8 cellular contexts compared by ENCODE assay signal in genomic region chr2:191677646-191678436, GRCh38. TPM values are rescaled to one million over a fixed set of nuclear protein-coding genes. Genes with fewer than 3 reads are reported as not detected.
DNase-seq lines count a peak whose midpoint lies in the region; ATAC-seq, FAIRE-seq and TF ChIP-seq lines count a peak whose summit lies in the region.

TSS of gene NABP1 (plus strand) at chr2:191678136. CDS start at chr2:191678615, 479 bp downstream.

- no TSS peak for BruUV-seq in endothelial cell of umbilical vein (replicated peaks; lab: Mats Ljungman, UMichigan)

- no peaks in the 10 kb centered on the region for H3K27me3 Mint-ChIP-seq in IgD-negative memory B cell

- H4K20me1 ChIP-seq in endothelial cell of umbilical vein (replicated peaks; ENCODE audit: control insufficient read depth, extremely low read depth, insufficient read depth, low read length): no peaks in the 10 kb centered on the region

- peaks cover 2% of the 10 kb centered on the region for H3K36me3 Mint-ChIP-seq in IgD-negative memory B cell

- H3K36me3 ChIP-seq in endothelial cell of umbilical vein (ENCODE audit: control insufficient read depth in 2 of 2, extremely low read depth in 1 of 2, insufficient read depth in 2 of 2, low read length in 2 of 2): peaks cover 0 to 9% of the 10 kb centered on the region in 2 experiments

- peak; percentile 60 for ATAC-seq in GM21529 (IDR thresholded peaks at IDR 0.05; ENCODE audit: unreplicated experiment)

- FAIRE-seq in endothelial cell of umbilical vein (lab: Jason Lieb, UNC): peak; percentile 92

- H3K27ac Mint-ChIP-seq in IgD-negative memory B cell: peak within 1 kb of the TSS; percentile 99

- CTCF ChIA-PET in endothelial cell of umbilical vein (lab: Charles Lee): interaction anchor here (0.7 to 2.7 kb wide), 4 partner anchors 11 to 111 kb away, joined by 3 to 19 read pairs (median 3); no protein-coding TSS in a partner anchor

- peaks cover 44% of the 10 kb centered on the region for H3K79me2 ChIP-seq in endothelial cell of umbilical vein (ENCODE audit: control insufficient read depth, insufficient read depth, low read length)

- TF ChIP-seq CTCF in endothelial cell of umbilical vein (IDR thresholded peaks at IDR 0.05; ENCODE audit: extremely low read depth in 1 of 2, insufficient read depth in 1 of 2, low read depth in 1 of 2, low read length in 2 of 2): no peak

- H3K4me3 Mint-ChIP-seq in IgD-negative memory B cell: peak within 1 kb of the TSS; percentile 94 to 100 (median 98)

- no peaks in the 10 kb centered on the region for H3K9me3 Mint-ChIP-seq in IgD-negative memory B cell

- POLR2A ChIA-PET in endothelial cell of umbilical vein (lab: Charles Lee): interaction anchor here (0.6 to 2.0 kb wide), 37 partner anchors 9 to 1624 kb away, joined by 3 to 25 read pairs (median 4); partner anchors contain the start of genes CAVIN2 and TMEFF2

- H2AFZ ChIP-seq in endothelial cell of umbilical vein (ENCODE audit: low read depth, low read length): peak within 1 kb of the TSS; percentile 37

- peak within 1 kb of the TSS; percentile 99 for H3K4me2 ChIP-seq in endothelial cell of umbilical vein (ENCODE audit: insufficient read depth, low read length)

- H3K9me3 ChIP-seq in endothelial cell of umbilical vein (replicated peaks; ENCODE audit: control insufficient read depth, insufficient read depth, low read length): no peaks in the 10 kb centered on the region

- H3K9me1 ChIP-seq in endothelial cell of umbilical vein (replicated peaks; ENCODE audit: control insufficient read depth, extremely low read depth, insufficient read depth, low read length): no peaks in the 10 kb centered on the region

- intact Hi-C loops in endothelial cell of umbilical vein (cut with micrococcal nuclease): loop anchor here (1.0 to 5.0 kb wide), 9 partner anchors 11 to 797 kb away; partner anchors contain the start of genes CAVIN2 and GLS

- H3K4me1 ChIP-seq in endothelial cell of umbilical vein (ENCODE audit: control insufficient read depth, extremely low read depth, insufficient read depth, low read length): peaks cover 48% of the 10 kb centered on the region

- DNase-seq in DMS114 treated with DMSO at 0.1 percent for 48 hours (lab: John Stamatoyannopoulos, UW; ENCODE audit: unreplicated experiment): peak; percentile 87
- peak; percentile 98 for DNase-seq in OCI-M1 (lab: John Stamatoyannopoulos, UW)
- peak; percentile 98 for DNase-seq in activated T-cell treated with anti-CD3 and anti-CD28 coated beads for 1 hour (ENCODE audit: low read depth)
- DNase-seq in endothelial cell of umbilical vein (ENCODE audit: low read depth, low spot score): peak; percentile 97
- peak; percentile 92 for DNase-seq in middle frontal gyrus (ENCODE audit: extremely low spot score, low spot score)
- DNase-seq in stimulated activated CD8-positive, alpha-beta memory T cell treated with anti-CD3 and anti-CD28 coated beads, Interleukin-2, amount 100 ng/mL, for 1 hour (ENCODE audit: low read depth in 2 of 2): peak; percentile 97 to 99

- dilution Hi-C loops in endothelial cell of umbilical vein (cut with MboI; ENCODE audit: extremely low pct_ligation_motif_present, low sequenced_read_pairs): no loop called here

- no peaks in the 10 kb centered on the region for H3K27me3 ChIP-seq in endothelial cell of umbilical vein (ENCODE audit: control insufficient read depth in 2 of 2, insufficient read depth in 2 of 2, low read length in 2 of 2)

- peak within 1 kb of the TSS; percentile 54 to 93 (median 88) for H3K4me3 ChIP-seq in endothelial cell of umbilical vein (replicated peaks in 1 of 3; ENCODE audit: insufficient read depth in 1 of 3, low read depth in 1 of 3, low read length in 3 of 3)

- peaks cover 34 to 40% (median 40%) of the 10 kb centered on the region in 3 donors for H3K4me1 Mint-ChIP-seq in IgD-negative memory B cell

- H3K27ac ChIP-seq in endothelial cell of umbilical vein (ENCODE audit: insufficient read depth, low read depth, low read length): peak within 1 kb of the TSS; percentile 97

- peak; percentile 100 for TF ChIP-seq POLR2A in endothelial cell of umbilical vein (IDR thresholded peaks at IDR 0.05; ENCODE audit: low read depth, low read length)

- H3K9ac ChIP-seq in endothelial cell of umbilical vein (replicated peaks; ENCODE audit: extremely low read depth, insufficient read depth, low read length): peak within 1 kb of the TSS; percentile 99

TF ChIP-seq in endothelial cell of umbilical vein, 7 proteins besides CTCF, POLR2A, EP300 and RAD21:
- TF ChIP-seq JUN (IDR thresholded peaks at IDR 0.05; ENCODE audit: borderline replicate concordance, insufficient read depth, insufficient read length, low read depth) (no peak), POLR2AphosphoS5 (IDR thresholded peaks at IDR 0.05; ENCODE audit: insufficient read depth, low read depth, low read length) (peak; percentile 100), MAX (IDR thresholded peaks at IDR 0.05; ENCODE audit: insufficient read depth, insufficient read length) (peak; percentile 35)

RNA-seq across cellular contexts. Expression of gene NABP1, which starts in this region (rescaled TPM):
- 12.4 TPM for polyA plus RNA-seq in IgD-negative memory B cell
- total RNA-seq in endothelial cell of umbilical vein: 42.4 and 47.6 TPM in 2 replicates
- 9.1 and 14.7 TPM in 2 replicates for polyA plus RNA-seq in endothelial cell of umbilical vein
- 4.4 and 6.3 TPM in 2 replicates for polyA plus RNA-seq in endothelial cell of umbilical vein (2011; cell fraction: cytosol; rRNA removed)
- polyA plus RNA-seq in endothelial cell of umbilical vein (2011; cell fraction: nucleus; rRNA removed): 98.7 and 150 TPM in 2 replicates
- 34.6 and 55.6 TPM in 2 replicates for polyA plus RNA-seq in endothelial cell of umbilical vein (2012)
- 31.0 and 38.3 TPM in 2 replicates for polyA minus RNA-seq in endothelial cell of umbilical vein
- polyA minus RNA-seq in endothelial cell of umbilical vein (2011; cell fraction: cytosol; rRNA and poly(A)+ RNA removed): 9.1 TPM
- 136 and 161 TPM in 2 replicates for polyA minus RNA-seq in endothelial cell of umbilical vein (2011; cell fraction: nucleus; rRNA and poly(A)+ RNA removed)

Comparison
In these comparisons a context has a peak if more than half of its experiments do, and no peak if none do; other contexts are left out.
1. Peak in every context shown above with its lines: DNase-seq, ATAC-seq, H3K4me3 ChIP-seq and H3K27ac ChIP-seq.